ENCODE assay signal across 18 cellular contexts in the genomic region with DNA sequence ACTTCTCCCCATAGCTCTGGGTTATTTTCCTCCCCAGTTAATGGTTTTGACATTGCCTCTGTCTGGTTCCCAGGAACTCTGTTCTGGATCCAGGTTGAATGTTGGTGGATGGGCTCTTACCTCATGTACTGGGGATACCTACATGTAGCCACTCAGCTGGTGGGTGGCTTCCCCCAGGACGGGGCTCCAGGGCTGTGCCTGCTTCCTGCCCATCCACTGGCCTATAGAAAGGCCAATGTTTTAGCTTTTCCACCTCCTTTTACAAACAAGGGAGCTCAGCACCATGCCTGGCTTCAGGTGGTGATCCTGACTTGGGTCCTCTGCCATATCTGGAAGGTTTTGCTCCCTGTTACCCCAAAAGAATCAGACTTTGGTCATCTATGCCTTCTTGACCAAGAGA.
DNase-seq lines count a peak whose midpoint lies in the region; ATAC-seq and TF ChIP-seq lines count a peak whose summit lies in the region.
"Had no signal": no experiment of that assay in that cellular context is flagged by ENCODE, and none has a peak within 500 bp of the region (broad histone marks: within the 10 kb centered on the region; RNA-seq: fewer than 3 reads in every experiment).

No MANE protein-coding gene starts in this region.

- H3K36me3 Mint-ChIP-seq in stimulated activated naive CD8-positive, alpha-beta T cell treated with anti-CD3 and anti-CD28 coated beads, Interleukin-15, Interleukin-2, amounts not matched to agents 100 ng/mL and 50 ng/mL, for 24 hours (ENCODE audit: low read depth), result peaks cover 32% of the 10 kb centered on the region
- H3K36me3 Mint-ChIP-seq in activated CD4-positive, alpha-beta memory T cell treated with anti-CD3 and anti-CD28 coated beads, Interleukin-2, amount 10 ng/mL, durations not matched to agents 7 days and 5 days (ENCODE audit: low read depth), result peaks cover 7% of the 10 kb centered on the region
- peaks cover 3% of the 10 kb centered on the region for H3K36me3 Mint-ChIP-seq in effector memory CD8-positive, alpha-beta T cell (ENCODE audit: insufficient read depth)

- CTCF ChIA-PET in activated CD4-positive, alpha-beta memory T cell treated with anti-CD3 and anti-CD28 coated beads, Interleukin-2, amount 10 ng/mL, durations not matched to agents 7 days and 5 days (lab: Charles Lee), result interaction anchor here (0.6 to 2.3 kb wide), 9 partner anchors 8 to 1730 kb away, joined by 3 to 13 read pairs (median 5); a partner anchor contains a TSS

- TF ChIP-seq CTCF in sigmoid colon (IDR thresholded peaks at IDR 0.05), result no peak

- H3K9me3 Mint-ChIP-seq in stimulated activated naive CD8-positive, alpha-beta T cell treated with anti-CD3 and anti-CD28 coated beads, Interleukin-15, Interleukin-2, amounts not matched to agents 100 ng/mL and 50 ng/mL, for 24 hours, result peaks cover 10% of the 10 kb centered on the region
- H3K9me3 Mint-ChIP-seq in activated CD4-positive, alpha-beta memory T cell treated with anti-CD3 and anti-CD28 coated beads, Interleukin-2, amount 10 ng/mL, durations not matched to agents 7 days and 5 days, result no peaks in the 10 kb centered on the region
- H3K9me3 Mint-ChIP-seq in effector memory CD8-positive, alpha-beta T cell, result no peaks in the 10 kb centered on the region

- H3K9me3 ChIP-seq in sigmoid colon, result no peaks in the 10 kb centered on the region
- H3K9me3 ChIP-seq: gastroesophageal sphincter, lower lobe of right lung, psoas muscle, thoracic aorta had no signal

- no peak overlapping the region for H3K27ac ChIP-seq in sigmoid colon
- H3K27ac ChIP-seq: coronary artery, gastroesophageal sphincter, lower lobe of right lung, psoas muscle, thoracic aorta had no signal

- POLR2A ChIA-PET in activated CD4-positive, alpha-beta memory T cell treated with anti-CD3 and anti-CD28 coated beads, Interleukin-2, amount 10 ng/mL, durations not matched to agents 7 days and 5 days (lab: Charles Lee), result interaction anchor here (1.0 to 11.5 kb wide), 16 partner anchors 11 to 182 kb away, joined by 3 to 301 read pairs (median 6); a partner anchor contains a TSS

- no peak overlapping the region for H3K4me3 ChIP-seq in sigmoid colon
- H3K4me3 ChIP-seq: coronary artery, gastroesophageal sphincter, lower lobe of right lung, psoas muscle, thoracic aorta had no signal

- H3K4me1 ChIP-seq in sigmoid colon, result no peaks in the 10 kb centered on the region
- H3K4me1 ChIP-seq: gastroesophageal sphincter, psoas muscle had no signal

- no peak for ATAC-seq in stimulated activated naive CD8-positive, alpha-beta T cell treated with anti-CD3 and anti-CD28 coated beads, Interleukin-15, Interleukin-2, amounts not matched to agents 100 U/mL and 50 U/mL, for 24 hours
- ATAC-seq in effector memory CD8-positive, alpha-beta T cell (replicated peaks), result no peak
- ATAC-seq in HG02973 (IDR thresholded peaks at IDR 0.05; ENCODE audit: unreplicated experiment), result no peak
- no peak for ATAC-seq in HG02981 (IDR thresholded peaks at IDR 0.05; ENCODE audit: unreplicated experiment)
- ATAC-seq: gastroesophageal sphincter, psoas muscle, SK-N-SH treated with all-trans-retinoic acid at 6 μM for 48 hours had no signal

- WGBS in sigmoid colon, 2 donors, result 90 to 92% methylated on average over 1 of the region's 1 CpG

- peak overlapping the region; percentile 88 for H3K4me3 Mint-ChIP-seq in stimulated activated naive CD8-positive, alpha-beta T cell treated with anti-CD3 and anti-CD28 coated beads, Interleukin-15, Interleukin-2, amounts not matched to agents 100 ng/mL and 50 ng/mL, for 24 hours
- no peak overlapping the region for H3K4me3 Mint-ChIP-seq in activated CD4-positive, alpha-beta memory T cell treated with anti-CD3 and anti-CD28 coated beads, Interleukin-2, amount 10 ng/mL, durations not matched to agents 7 days and 5 days
- H3K4me3 Mint-ChIP-seq in effector memory CD8-positive, alpha-beta T cell, result peak overlapping the region; percentile 51 to 80

- H3K4me1 Mint-ChIP-seq in stimulated activated naive CD8-positive, alpha-beta T cell treated with anti-CD3 and anti-CD28 coated beads, Interleukin-15, Interleukin-2, amounts not matched to agents 100 ng/mL and 50 ng/mL, for 24 hours (ENCODE audit: low read depth), result peaks cover 88% of the 10 kb centered on the region
- peaks cover 80% of the 10 kb centered on the region for H3K4me1 Mint-ChIP-seq in activated CD4-positive, alpha-beta memory T cell treated with anti-CD3 and anti-CD28 coated beads, Interleukin-2, amount 10 ng/mL, durations not matched to agents 7 days and 5 days
- H3K4me1 Mint-ChIP-seq in effector memory CD8-positive, alpha-beta T cell (ENCODE audit: low read depth in 2 of 2), result peaks cover 50 to 68% of the 10 kb centered on the region in 2 donors

- intact Hi-C loops in sigmoid colon (cut with DNase I), result no loop called here

- DNase-seq in stimulated activated naive CD8-positive, alpha-beta T cell treated with anti-CD3 and anti-CD28 coated beads, Interleukin-15, Interleukin-2, amounts not matched to agents 100 U/mL and 50 U/mL, for 24 hours, result no peak
- no peak for DNase-seq in activated CD4-positive, alpha-beta memory T cell treated with anti-CD3 and anti-CD28 coated beads, Interleukin-2, amount 10 ng/mL, durations not matched to agents 7 days and 5 days
- DNase-seq in effector memory CD8-positive, alpha-beta T cell, result no peak
- DNase-seq in sigmoid colon, result no peak
- DNase-seq: amniotic stem cell, GF-D8, KG1, lower lobe of right lung, NCI-H187 treated with DMSO at 0.1 percent for 48 hours, NCI-H2227 treated with DMSO at 0.1 percent for 48 hours, psoas muscle had no signal

- no peaks in the 10 kb centered on the region for H3K27me3 ChIP-seq in sigmoid colon
- H3K27me3 ChIP-seq: gastroesophageal sphincter had no signal

- no peak for TF ChIP-seq EP300 in sigmoid colon (IDR thresholded peaks at IDR 0.05)

- H3K27ac Mint-ChIP-seq in stimulated activated naive CD8-positive, alpha-beta T cell treated with anti-CD3 and anti-CD28 coated beads, Interleukin-15, Interleukin-2, amounts not matched to agents 100 ng/mL and 50 ng/mL, for 24 hours, result peak overlapping the region; percentile 100
- peak overlapping the region; percentile 99 for H3K27ac Mint-ChIP-seq in activated CD4-positive, alpha-beta memory T cell treated with anti-CD3 and anti-CD28 coated beads, Interleukin-2, amount 10 ng/mL, durations not matched to agents 7 days and 5 days
- peak overlapping the region; percentile 85 to 89 for H3K27ac Mint-ChIP-seq in effector memory CD8-positive, alpha-beta T cell

- no peak for TF ChIP-seq POLR2A in sigmoid colon (IDR thresholded peaks at IDR 0.05)

- H3K27me3 Mint-ChIP-seq in stimulated activated naive CD8-positive, alpha-beta T cell treated with anti-CD3 and anti-CD28 coated beads, Interleukin-15, Interleukin-2, amounts not matched to agents 100 ng/mL and 50 ng/mL, for 24 hours, result no peaks in the 10 kb centered on the region
- H3K27me3 Mint-ChIP-seq in activated CD4-positive, alpha-beta memory T cell treated with anti-CD3 and anti-CD28 coated beads, Interleukin-2, amount 10 ng/mL, durations not matched to agents 7 days and 5 days, result no peaks in the 10 kb centered on the region
- H3K27me3 Mint-ChIP-seq in effector memory CD8-positive, alpha-beta T cell, result no peaks in the 10 kb centered on the region

- H3K36me3 ChIP-seq in sigmoid colon, result no peaks in the 10 kb centered on the region
- H3K36me3 ChIP-seq: gastroesophageal sphincter, lower lobe of right lung, thoracic aorta had no signal
